ENCODE assay signal across 35 cellular contexts in genomic region chr16:3246876-3247275, GRCh38. TPM values are rescaled to one million over a fixed set of nuclear protein-coding genes. Genes with fewer than 3 reads are reported as not detected.
"Had no signal": no experiment of that assay in that cellular context is flagged by ENCODE, and none has a peak within 500 bp of the region (broad histone marks: within the 10 kb centered on the region; RNA-seq: fewer than 3 reads in every experiment).

No MANE protein-coding gene starts in this region.

- H3K9me3 ChIP-seq: esophagus squamous epithelium, gastroesophageal sphincter, heart right ventricle had no signal

- H3K4me3 ChIP-seq: esophagus squamous epithelium, gastroesophageal sphincter, heart right ventricle had no signal

- H3K36me3 Mint-ChIP-seq: activated CD4-positive, alpha-beta memory T cell treated with anti-CD3 and anti-CD28 coated beads for 36 hours; activated naive CD8-positive, alpha-beta T cell; T-cell had no signal

- ATAC-seq: activated CD4-positive, alpha-beta T cell treated with anti-CD3 and anti-CD28 coated beads for 36 hours; activated CD8-positive, alpha-beta T cell treated with anti-CD3 and anti-CD28 coated beads, Interleukin-2, amount 10 ng/mL, durations not matched to agents 7 days and 5 days; activated T-cell treated with anti-CD3 and anti-CD28 coated beads, Interleukin-2, amount 50 U/mL, for 4 hours; activated T-helper 17 cell treated with anti-CD3 and anti-CD28 coated beads, Interleukin-2, amount 50 U/mL, for 72 hours; effector memory CD8-positive, alpha-beta T cell; gastroesophageal sphincter; heart right ventricle; T-cell had no signal

- H3K27ac Mint-ChIP-seq: activated CD4-positive, alpha-beta memory T cell treated with anti-CD3 and anti-CD28 coated beads for 36 hours; activated CD4-positive, alpha-beta T cell treated with anti-CD3 and anti-CD28 coated beads for 36 hours; activated CD4-positive, alpha-beta T cell treated with anti-CD3 and anti-CD28 coated beads, Interleukin-2, amount 10 ng/mL, durations not matched to agents 24 days and 14 days; activated CD8-positive, alpha-beta T cell treated with anti-CD3 and anti-CD28 coated beads, Interleukin-2, amount 10 ng/mL, durations not matched to agents 7 days and 5 days; activated naive CD8-positive, alpha-beta T cell; activated T-helper 17 cell treated with anti-CD3 and anti-CD28 coated beads, Interleukin-2, amount 50 U/mL, for 72 hours; effector memory CD8-positive, alpha-beta T cell; T-cell; T-helper 1 cell treated with Interleukin-12 subunit alpha and Interleukin-12 subunit beta and Interleukin-4 antibody, amounts not matched to agents 30 μg/mL and 1 μg/mL, for 36 hours; T-helper 2 cell treated with Interferon-gamma antibody and Interleukin-4, amounts not matched to agents 5 μg/mL and 100 μg/mL, for 36 hours had no signal

- FAIRE-seq: astrocyte, bronchial epithelial cell, colon had no signal

- H3K4me1 ChIP-seq: esophagus squamous epithelium, gastroesophageal sphincter, heart right ventricle had no signal

- H3K4me1 Mint-ChIP-seq: activated CD4-positive, alpha-beta T cell treated with anti-CD3 and anti-CD28 coated beads, Interleukin-2, amount 10 ng/mL, durations not matched to agents 24 days and 14 days; activated T-helper 17 cell treated with anti-CD3 and anti-CD28 coated beads, Interleukin-2, amount 50 U/mL, for 72 hours; T-cell had no signal

- H3K4me3 Mint-ChIP-seq: activated CD4-positive, alpha-beta memory T cell treated with anti-CD3 and anti-CD28 coated beads for 36 hours; activated CD4-positive, alpha-beta T cell treated with anti-CD3 and anti-CD28 coated beads for 36 hours; activated CD4-positive, alpha-beta T cell treated with anti-CD3 and anti-CD28 coated beads, Interleukin-2, amount 10 ng/mL, durations not matched to agents 24 days and 14 days; activated CD8-positive, alpha-beta T cell treated with anti-CD3 and anti-CD28 coated beads, Interleukin-2, amount 10 ng/mL, durations not matched to agents 7 days and 5 days; activated naive CD8-positive, alpha-beta T cell; activated T-cell treated with anti-CD3 and anti-CD28 coated beads, Interleukin-2, amount 50 U/mL, for 4 hours; activated T-helper 17 cell treated with anti-CD3 and anti-CD28 coated beads, Interleukin-2, amount 50 U/mL, for 72 hours; effector memory CD8-positive, alpha-beta T cell; T-cell; T-helper 1 cell treated with Interleukin-12 subunit alpha and Interleukin-12 subunit beta and Interleukin-4 antibody, amounts not matched to agents 30 μg/mL and 1 μg/mL, for 36 hours; T-helper 2 cell treated with Interferon-gamma antibody and Interleukin-4, amounts not matched to agents 5 μg/mL and 100 μg/mL, for 36 hours had no signal

- H3K36me3 ChIP-seq: brain microvascular endothelial cell, esophagus squamous epithelium, gastroesophageal sphincter had no signal

- H3K27ac ChIP-seq: brain microvascular endothelial cell, epithelial cell of prostate, esophagus squamous epithelium, gastroesophageal sphincter, heart right ventricle had no signal

- H3K27me3 ChIP-seq: brain microvascular endothelial cell had no signal

- DNase-seq: activated CD4-positive, alpha-beta memory T cell treated with anti-CD3 and anti-CD28 coated beads for 36 hours; activated CD4-positive, alpha-beta T cell treated with anti-CD3 and anti-CD28 coated beads for 36 hours; activated CD4-positive, alpha-beta T cell treated with anti-CD3 and anti-CD28 coated beads, Interleukin-2, amount 10 ng/mL, durations not matched to agents 24 days and 14 days; activated CD4-positive, CD25-positive, alpha-beta regulatory T cell; activated CD4-positive, CD25-positive, alpha-beta regulatory T cell treated with anti-CD3 and anti-CD28 coated beads, Interleukin-2, amount 50 U/mL, for 72 hours; activated CD8-positive, alpha-beta T cell treated with anti-CD3 and anti-CD28 coated beads, Interleukin-2, amount 10 ng/mL, durations not matched to agents 7 days and 5 days; activated effector memory CD4-positive, alpha-beta T cell treated with Interleukin-2 at 50 U/mL for 16 hours; activated gamma-delta T cell treated with Interleukin-2 at 50 U/mL for 16 hours; activated naive CD4-positive, alpha-beta T cell treated with anti-CD3 and anti-CD28 coated beads, Interleukin-2, amount 50 U/mL, for 16 hours; activated naive CD4-positive, alpha-beta T cell treated with Interleukin-2 at 50 U/mL for 16 hours; activated T-cell treated with anti-CD3 and anti-CD28 coated beads, Interleukin-2, amount 50 U/mL, for 4 hours; amniotic stem cell; anterior cingulate cortex; brain microvascular endothelial cell; cortex of kidney; dermis blood vessel endothelial cell; effector CD4-positive, alpha-beta T cell; effector memory CD8-positive, alpha-beta T cell; esophagus squamous epithelium; foreskin melanocyte; heart right ventricle; T-cell; T1000 had no signal

RNA-seq across cellular contexts. Expression of gene MEFV, which starts 9.6 kb away (rescaled TPM):
- total RNA-seq: activated CD4-positive, alpha-beta T cell treated with anti-CD3 and anti-CD28 coated beads, Interleukin-2, amount 10 ng/mL, durations not matched to agents 24 days and 14 days; astrocyte; bronchial epithelial cell; chondrocyte; glomerular endothelial cell had no signal
- polyA plus RNA-seq: fibroblast of lung had no signal
